In the genomic region with DNA sequence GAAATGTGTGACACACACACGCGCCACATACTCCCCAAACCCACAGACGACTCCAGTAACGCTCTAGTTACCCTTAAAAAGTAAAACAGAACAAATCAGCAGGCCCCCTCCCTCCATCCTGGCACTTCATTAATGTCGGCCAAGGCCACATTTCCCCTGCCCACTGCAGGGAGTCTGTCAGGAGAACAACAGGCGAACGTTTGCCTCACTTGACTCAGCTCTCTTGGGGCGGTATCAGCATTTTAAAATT, we compare ENCODE assay signal across 8 cellular contexts. TPM values are rescaled to one million over a fixed set of nuclear protein-coding genes. Genes with fewer than 3 reads are reported as not detected.
DNase-seq lines count a peak whose midpoint lies in the region; ATAC-seq, FAIRE-seq and TF ChIP-seq lines count a peak whose summit lies in the region.

No MANE protein-coding gene starts in this region.

- no peaks in the 10 kb centered on the region for H4K20me1 ChIP-seq in HCT116 (ENCODE audit: insufficient read depth)

- no peaks in the 10 kb centered on the region for H3K36me3 Mint-ChIP-seq in activated naive CD8-positive, alpha-beta T cell treated with anti-CD3 and anti-CD28 coated beads for 36 hours
- peaks cover 4% of the 10 kb centered on the region for H3K36me3 Mint-ChIP-seq in type B pancreatic cell

- peak overlapping the region; percentile 90 for H3K9ac ChIP-seq in HCT116 (ENCODE audit: low read length)

- no peaks in the 10 kb centered on the region for H3K36me3 ChIP-seq in BJ (ENCODE audit: control insufficient read depth, insufficient read depth, low read length)
- no peaks in the 10 kb centered on the region for H3K36me3 ChIP-seq in HCT116 (ENCODE audit: control insufficient read depth in 1 of 2, insufficient read depth in 2 of 2, low read length in 2 of 2)
- no peaks in the 10 kb centered on the region for H3K36me3 ChIP-seq in left lung

- H3K4me2 ChIP-seq in HCT116 (ENCODE audit: low read length) = peak overlapping the region; percentile 100

- no peak for TF ChIP-seq POLR2A in HCT116 (IDR thresholded peaks at IDR 0.05; ENCODE audit: borderline replicate concordance, extremely low read depth, insufficient read depth, insufficient read length)

- TSS peak; percentile 69 for BruUV-seq in HCT116 (replicated peaks; lab: Mats Ljungman, UMichigan)

- intact Hi-C loops in HCT116 (cut with micrococcal nuclease) = loop anchor here (5.0 kb wide), 1 partner anchor 86 kb away; no protein-coding TSS in a partner anchor
- intact Hi-C loops in left lung (cut with DNase I) = no loop called here

- H3K79me2 ChIP-seq in HCT116 (ENCODE audit: insufficient read depth, low read length) = no peaks in the 10 kb centered on the region

- H2AFZ ChIP-seq in HCT116 (ENCODE audit: low read depth, low read length, poor library complexity, severe bottlenecking) = peak overlapping the region; percentile 49

- TF ChIP-seq RAD21 in HCT116 (IDR thresholded peaks at IDR 0.05; ENCODE audit: low read depth) = no peak

- H3K4me1 ChIP-seq in HCT116 (ENCODE audit: control insufficient read depth in 1 of 2, insufficient read depth in 2 of 2, low read length in 2 of 2) (peaks cover 11 to 26% of the 10 kb centered on the region in 2 experiments), left lung (peaks cover 5 to 18% of the 10 kb centered on the region in 2 donors)

- H3K4me3 ChIP-seq in BJ (ENCODE audit: low read depth, low read length) (peak overlapping the region; percentile 46), HCT116 (replicated peaks in 1 of 2; ENCODE audit: low read depth in 1 of 2, low read length in 2 of 2) (peak overlapping the region; percentile 64 to 80), left lung (peak overlapping the region; percentile 36 to 46)

- peaks cover 4% of the 10 kb centered on the region; the same call in 1 of the 2 replicates for H3K27me3 ChIP-seq in BJ (ENCODE audit: control insufficient read depth, insufficient read depth, low read length)
- H3K27me3 ChIP-seq in HCT116 (ENCODE audit: insufficient read depth, low read length) = no peaks in the 10 kb centered on the region
- peaks cover 0 to 30% of the 10 kb centered on the region in 2 donors for H3K27me3 ChIP-seq in left lung

- no peak for FAIRE-seq in D721Med (lab: Jason Lieb, UNC)

- H3K9me3 Mint-ChIP-seq in activated naive CD8-positive, alpha-beta T cell treated with anti-CD3 and anti-CD28 coated beads for 36 hours = no peaks in the 10 kb centered on the region
- no peaks in the 10 kb centered on the region for H3K9me3 Mint-ChIP-seq in type B pancreatic cell

- peak overlapping the region; percentile 80 for H3K4me3 Mint-ChIP-seq in activated naive CD8-positive, alpha-beta T cell treated with anti-CD3 and anti-CD28 coated beads for 36 hours
- H3K4me3 Mint-ChIP-seq in type B pancreatic cell = peak overlapping the region; percentile 95

- POLR2A ChIA-PET in BJ (lab: Charles Lee) = no interaction called here
- POLR2A ChIA-PET in HCT116 (lab: Charles Lee) = interaction anchor here (1.4 kb wide), 1 partner anchor 82 kb away, joined by 3 read pairs; a partner anchor contains a TSS

- H3K27ac ChIP-seq in HCT116 (ENCODE audit: low read depth, low read length) = peak overlapping the region; percentile 78
- H3K27ac ChIP-seq in left lung = peak overlapping the region; percentile 72 to 73

- TF ChIP-seq CTCF in BJ (IDR thresholded peaks at IDR 0.05; ENCODE audit: insufficient read depth, low read depth, low read length) (no peak), HCT116 (IDR thresholded peaks at IDR 0.05 in 2 of 3, conservative IDR thresholded peaks at IDR 0.05 in 1 of 3; ENCODE audit: borderline replicate concordance in 1 of 3, insufficient read depth in 1 of 3, low read depth in 2 of 3, low read length in 2 of 3) (no peak), left lung (IDR thresholded peaks at IDR 0.05) (no peak), type B pancreatic cell (conservative IDR thresholded peaks at IDR 0.05) (no peak), D721Med (IDR thresholded peaks at IDR 0.05; ENCODE audit: insufficient read depth, missing control alignments) (no peak)

- H3K9me2 ChIP-seq in HCT116 (ENCODE audit: insufficient read depth) = no peaks in the 10 kb centered on the region

- no peaks in the 10 kb centered on the region for H3K9me3 ChIP-seq in HCT116 (ENCODE audit: control insufficient read depth in 1 of 2, insufficient read depth in 1 of 2, low read depth in 1 of 2, low read length in 2 of 2)
- H3K9me3 ChIP-seq in left lung = no peaks in the 10 kb centered on the region

- peak overlapping the region; percentile 17 for H3K27ac Mint-ChIP-seq in activated naive CD8-positive, alpha-beta T cell treated with anti-CD3 and anti-CD28 coated beads for 36 hours
- peak overlapping the region; percentile 98 for H3K27ac Mint-ChIP-seq in type B pancreatic cell

- ATAC-seq in HCT116 = no peak
- peak; percentile 6 for ATAC-seq in left lung
- ATAC-seq in HG02798 (IDR thresholded peaks at IDR 0.05; ENCODE audit: poor library complexity, unreplicated experiment) = no peak
- ATAC-seq in GM19395 (IDR thresholded peaks at IDR 0.05; ENCODE audit: unreplicated experiment) = no peak

- peaks cover 24% of the 10 kb centered on the region for H3K27me3 Mint-ChIP-seq in activated naive CD8-positive, alpha-beta T cell treated with anti-CD3 and anti-CD28 coated beads for 36 hours
- H3K27me3 Mint-ChIP-seq in type B pancreatic cell = peaks cover 16% of the 10 kb centered on the region

- RAD21 ChIA-PET in HCT116 (lab: Charles Lee; ENCODE audit: low non-redundant PET in 1 of 2, low total read pairs in 2 of 2, uncharacterized antibody in 2 of 2, unreplicated experiment in 2 of 2) = interaction anchor here in 1 of 2 experiments (0.6 kb wide), 1 partner anchor 36 kb away, joined by 3 read pairs; no protein-coding TSS in a partner anchor

- CTCF ChIA-PET in BJ (lab: Yijun Ruan, JAX) (no interaction called here), HCT116 (lab: Charles Lee) (no interaction called here)

- H3K4me1 Mint-ChIP-seq in activated naive CD8-positive, alpha-beta T cell treated with anti-CD3 and anti-CD28 coated beads for 36 hours = peaks cover 21% of the 10 kb centered on the region
- H3K4me1 Mint-ChIP-seq in type B pancreatic cell (ENCODE audit: unreplicated experiment) = peaks cover 16% of the 10 kb centered on the region

- DNase-seq in BJ (ENCODE audit: low read depth) = no peak
- DNase-seq in HCT116 (ENCODE audit: low read depth, low spot score) = no peak
- no peak for DNase-seq in activated naive CD8-positive, alpha-beta T cell treated with anti-CD3 and anti-CD28 coated beads for 36 hours
- no peak for DNase-seq in left lung
- DNase-seq in type B pancreatic cell (ENCODE audit: extremely low spot score, unreplicated experiment) = no peak
- no peak for DNase-seq in D721Med (ENCODE audit: insufficient read length, low spot score)

TF ChIP-seq in HCT116, 20 proteins besides CTCF, POLR2A, EP300 and RAD21 (continues in another document):
- TF ChIP-seq, protein P1, sequence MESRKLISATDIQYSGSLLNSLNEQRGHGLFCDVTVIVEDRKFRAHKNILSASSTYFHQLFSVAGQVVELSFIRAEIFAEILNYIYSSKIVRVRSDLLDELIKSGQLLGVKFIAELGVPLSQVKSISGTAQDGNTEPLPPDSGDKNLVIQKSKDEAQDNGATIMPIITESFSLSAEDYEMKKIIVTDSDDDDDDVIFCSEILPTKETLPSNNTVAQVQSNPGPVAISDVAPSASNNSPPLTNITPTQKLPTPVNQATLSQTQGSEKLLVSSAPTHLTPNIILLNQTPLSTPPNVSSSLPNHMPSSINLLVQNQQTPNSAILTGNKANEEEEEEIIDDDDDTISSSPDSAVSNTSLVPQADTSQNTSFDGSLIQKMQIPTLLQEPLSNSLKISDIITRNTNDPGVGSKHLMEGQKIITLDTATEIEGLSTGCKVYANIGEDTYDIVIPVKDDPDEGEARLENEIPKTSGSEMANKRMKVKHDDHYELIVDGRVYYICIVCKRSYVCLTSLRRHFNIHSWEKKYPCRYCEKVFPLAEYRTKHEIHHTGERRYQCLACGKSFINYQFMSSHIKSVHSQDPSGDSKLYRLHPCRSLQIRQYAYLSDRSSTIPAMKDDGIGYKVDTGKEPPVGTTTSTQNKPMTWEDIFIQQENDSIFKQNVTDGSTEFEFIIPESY (IDR thresholded peaks at IDR 0.05; ENCODE audit: extremely low read depth, insufficient replicate concordance, low read length) = no peak
- TF ChIP-seq ELF1 (IDR thresholded peaks at IDR 0.05; ENCODE audit: borderline replicate concordance, low read depth) = no peak
- no peak for TF ChIP-seq YY1 (IDR thresholded peaks at IDR 0.05; ENCODE audit: extremely low read depth, insufficient replicate concordance, low read depth, low read length)
- TF ChIP-seq SP1 (IDR thresholded peaks at IDR 0.05; ENCODE audit: low read depth) = no peak
- TF ChIP-seq CEBPB (IDR thresholded peaks at IDR 0.05; ENCODE audit: low read depth) = no peak
- no peak for TF ChIP-seq SRF (IDR thresholded peaks at IDR 0.05; ENCODE audit: low read depth)
- TF ChIP-seq EZH2 (IDR thresholded peaks at IDR 0.05) = no peak
- TF ChIP-seq CBX3 (IDR thresholded peaks at IDR 0.05; ENCODE audit: low read depth) = no peak

RNA-seq across cellular contexts. Expression of a gene that starts 0.7 kb away (rescaled TPM):
- polyA plus RNA-seq in BJ (2011; rRNA removed) = 0.28 and 0.49 TPM in 2 replicates
- 0.38 and 0.67 TPM in 2 replicates for polyA minus RNA-seq in BJ (2011; rRNA and poly(A)+ RNA removed)
- total RNA-seq in HCT116 (2021; ENCODE audit: unreplicated experiment) = 14.8 TPM
- 5.2 and 6.1 TPM in 2 replicates for polyA plus RNA-seq in HCT116 (2012)
- total RNA-seq in activated naive CD8-positive, alpha-beta T cell treated with anti-CD3 and anti-CD28 coated beads for 36 hours = under 1 TPM; 0.42 to 0.62 TPM
- 10 to 100 TPM; 17.3 to 20.0 TPM for total RNA-seq in left lung
- total RNA-seq in type B pancreatic cell (ENCODE audit: low replicate concordance) = 13.2 and 38.9 TPM in 2 replicates
